Comparison of ENCODE assay signal across 20 cellular contexts in the genomic region with DNA sequence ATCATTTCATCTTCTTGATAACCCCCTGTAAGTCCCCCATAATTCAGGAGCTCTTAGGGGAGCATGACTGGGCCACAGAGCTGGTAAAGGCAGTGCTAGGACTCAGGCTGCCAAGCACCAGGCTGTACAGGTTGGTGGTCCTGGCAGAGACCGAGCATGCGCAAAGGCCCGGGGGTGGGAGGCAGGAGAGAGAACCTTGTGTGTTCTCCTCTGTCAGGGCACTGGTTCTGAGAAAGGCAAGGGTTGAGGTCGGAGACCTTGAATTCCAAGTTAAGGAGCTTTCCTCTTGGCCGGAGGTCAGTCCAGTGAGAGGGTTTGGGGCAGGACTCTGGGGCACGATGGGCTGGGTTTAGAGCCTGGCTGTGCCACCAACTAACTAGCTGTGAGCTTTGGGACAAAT. TPM values are rescaled to one million over a fixed set of nuclear protein-coding genes. Genes with fewer than 3 reads are reported as not detected.
DNase-seq lines count a peak whose midpoint lies in the region; ATAC-seq and TF ChIP-seq lines count a peak whose summit lies in the region.
"Had no signal": no experiment of that assay in that cellular context is flagged by ENCODE, and none has a peak within 500 bp of the region (broad histone marks: within the 10 kb centered on the region; RNA-seq: fewer than 3 reads in every experiment).

No MANE protein-coding gene starts in this region.

- no peak for TF ChIP-seq CTCF in HEK293 (tag by site-specific recombination; IDR thresholded peaks at IDR 0.05)
- no peak for TF ChIP-seq CTCF in chondrocyte (IDR thresholded peaks at IDR 0.05)
- no peak for TF ChIP-seq CTCF in osteoblast (IDR thresholded peaks at IDR 0.05; ENCODE audit: extremely low read depth, low read depth, low read length)
- no peak for TF ChIP-seq CTCF in transverse colon (IDR thresholded peaks at IDR 0.05)

- H3K27me3 ChIP-seq in osteoblast (ENCODE audit: insufficient read depth, low read length) (peaks cover 2% of the 10 kb centered on the region), transverse colon (peaks cover 8% of the 10 kb centered on the region)
- H3K27me3 ChIP-seq: BLaER1 treated with 17β-estradiol and CSF1 and Interleukin-3, amounts not matched to agents 10 nM and 100 nM had no signal

- no peak overlapping the region for H3K4me2 ChIP-seq in osteoblast (ENCODE audit: insufficient read depth, low read length)
- H3K4me2 ChIP-seq: A549 had no signal

- H3K9me3 ChIP-seq in HEK293 (ENCODE audit: control insufficient read depth, insufficient read depth, low read depth, low read length) (no peaks in the 10 kb centered on the region), osteoblast (ENCODE audit: low read depth, low read length) (no peaks in the 10 kb centered on the region), transverse colon (no peaks in the 10 kb centered on the region)
- H3K9me3 ChIP-seq: A549; BLaER1 treated with 17β-estradiol and CSF1 and Interleukin-3, amounts not matched to agents 10 nM and 100 nM; Caco-2 had no signal

- H3K36me3 Mint-ChIP-seq in chondrocyte (ENCODE audit: low read depth) = no peaks in the 10 kb centered on the region
- H3K36me3 Mint-ChIP-seq in T-helper 2 cell treated with Interferon-gamma antibody and Interleukin-4, amounts not matched to agents 5 μg/mL and 100 μg/mL, for 36 hours (ENCODE audit: low read depth) = no peaks in the 10 kb centered on the region
- H3K36me3 Mint-ChIP-seq: CD8-positive, alpha-beta T cell had no signal

- H3K27ac ChIP-seq in HEK293 (ENCODE audit: extremely low read depth, low read depth, low read length) (no peak overlapping the region), osteoblast (ENCODE audit: low read depth, low read length) (no peak overlapping the region), transverse colon (no peak overlapping the region)
- H3K27ac ChIP-seq: 22Rv1; BLaER1 treated with 17β-estradiol and CSF1 and Interleukin-3, amounts not matched to agents 10 nM and 100 nM; C4-2B had no signal

- in situ Hi-C loops in transverse colon (cut with MboI; ENCODE audit: low pct_ligation_motif_present in 1 of 4, low pct_unique_long_range_greater_than_20kb in 1 of 4, low sequenced_read_pairs in 3 of 4) = no loop called here

- WGBS in transverse colon (ENCODE audit: low coverage in 1 of 2), 2 donors = 88% methylated on average over 6 of the region's 6 CpGs; no CpG with 5 or more reads in 1 of the 2 donors

- H3K4me1 Mint-ChIP-seq in chondrocyte (ENCODE audit: low read depth) = no peaks in the 10 kb centered on the region
- H3K4me1 Mint-ChIP-seq in T-helper 2 cell treated with Interferon-gamma antibody and Interleukin-4, amounts not matched to agents 5 μg/mL and 100 μg/mL, for 36 hours (ENCODE audit: low read depth) = no peaks in the 10 kb centered on the region
- H3K4me1 Mint-ChIP-seq: B cell had no signal

- H3K4me3 Mint-ChIP-seq in chondrocyte (ENCODE audit: unreplicated experiment) = no peak overlapping the region
- H3K4me3 Mint-ChIP-seq in T-helper 2 cell treated with Interferon-gamma antibody and Interleukin-4, amounts not matched to agents 5 μg/mL and 100 μg/mL, for 36 hours = no peak overlapping the region
- H3K4me3 Mint-ChIP-seq: B cell; CD4-positive, alpha-beta T cell; CD8-positive, alpha-beta T cell had no signal

- CTCF ChIA-PET in HEK293 (lab: Yijun Ruan, JAX) = interaction anchor here (0.6 to 1.8 kb wide), 5 partner anchors 19 to 147 kb away, joined by 3 to 6 read pairs (median 5); no protein-coding TSS in a partner anchor

- H3K27ac Mint-ChIP-seq in chondrocyte (ENCODE audit: unreplicated experiment) = no peak overlapping the region
- no peak overlapping the region for H3K27ac Mint-ChIP-seq in T-helper 2 cell treated with Interferon-gamma antibody and Interleukin-4, amounts not matched to agents 5 μg/mL and 100 μg/mL, for 36 hours
- H3K27ac Mint-ChIP-seq: B cell; CD4-positive, alpha-beta T cell; CD8-positive, alpha-beta T cell had no signal

- TF ChIP-seq EP300 in transverse colon (IDR thresholded peaks at IDR 0.05; ENCODE audit: low read depth) = no peak

- intact Hi-C loops in transverse colon (cut with DNase I; ENCODE audit: low total_unique reads) = no loop called here
- intact Hi-C loops in cardiac septum (cut with DNase I) = no loop called here

- no peaks in the 10 kb centered on the region for H3K79me2 ChIP-seq in osteoblast (ENCODE audit: insufficient read depth, low read length)

- H3K27me3 Mint-ChIP-seq in chondrocyte (ENCODE audit: low read depth) = no peaks in the 10 kb centered on the region
- H3K27me3 Mint-ChIP-seq in T-helper 2 cell treated with Interferon-gamma antibody and Interleukin-4, amounts not matched to agents 5 μg/mL and 100 μg/mL, for 36 hours (ENCODE audit: low read depth) = peaks cover 3% of the 10 kb centered on the region

- H3K9me3 Mint-ChIP-seq in chondrocyte (ENCODE audit: low read depth) = no peaks in the 10 kb centered on the region
- no peaks in the 10 kb centered on the region for H3K9me3 Mint-ChIP-seq in T-helper 2 cell treated with Interferon-gamma antibody and Interleukin-4, amounts not matched to agents 5 μg/mL and 100 μg/mL, for 36 hours
- H3K9me3 Mint-ChIP-seq: CD4-positive, alpha-beta T cell; CD8-positive, alpha-beta T cell had no signal

- H3K4me1 ChIP-seq in HEK293 (ENCODE audit: control insufficient read depth, insufficient read depth, low read length) = no peaks in the 10 kb centered on the region
- H3K4me1 ChIP-seq in osteoblast (ENCODE audit: insufficient read depth, low read length) = no peaks in the 10 kb centered on the region
- peaks cover 0 to 9% (median 0%) of the 10 kb centered on the region in 4 donors for H3K4me1 ChIP-seq in transverse colon
- H3K4me1 ChIP-seq: BLaER1 treated with 17β-estradiol and CSF1 and Interleukin-3, amounts not matched to agents 10 nM and 100 nM; Caco-2 had no signal

- ATAC-seq in HG02884 (IDR thresholded peaks at IDR 0.05; ENCODE audit: unreplicated experiment) = no peak
- ATAC-seq: A549; CD8-positive, alpha-beta T cell had no signal

- TF ChIP-seq POLR2A in transverse colon (IDR thresholded peaks at IDR 0.05) = no peak

- H3K4me3 ChIP-seq in HEK293 (ENCODE audit: low read depth, low read length) (no peak overlapping the region), osteoblast (ENCODE audit: insufficient read depth, low read length) (no peak overlapping the region), transverse colon (no peak overlapping the region)
- H3K4me3 ChIP-seq: A549; BLaER1 treated with 17β-estradiol and CSF1 and Interleukin-3, amounts not matched to agents 10 nM and 100 nM had no signal

- H3K36me3 ChIP-seq in HEK293 (ENCODE audit: control insufficient read depth in 2 of 2, insufficient read depth in 1 of 2, low read length in 2 of 2) (no peaks in the 10 kb centered on the region), osteoblast (ENCODE audit: insufficient read depth, low read length) (no peaks in the 10 kb centered on the region), transverse colon (no peaks in the 10 kb centered on the region)
- H3K36me3 ChIP-seq: BLaER1 treated with 17β-estradiol and CSF1 and Interleukin-3, amounts not matched to agents 10 nM and 100 nM had no signal

- DNase-seq in chondrocyte (ENCODE audit: low spot score) (peak; percentile 64), islet precursor cell (peak; percentile 23), osteoblast (ENCODE audit: insufficient read length, low spot score, missing footprints) (peak; percentile 49), transverse colon (no peak), cardiac septum (ENCODE audit: low spot score) (no peak)
- no peak for DNase-seq in T-helper 2 cell treated with Interferon-gamma antibody and Interleukin-4, amounts not matched to agents 5 μg/mL and 100 μg/mL, for 36 hours (ENCODE audit: low spot score)
- DNase-seq: AML-193; Caco-2; Calu3; CD4-positive, alpha-beta T cell; CD8-positive, alpha-beta T cell; DMS79 treated with DMSO at 0.1 percent for 48 hours; GF-D8 had no signal

- POLR2A ChIA-PET in HEK293 (lab: Yijun Ruan, JAX) = no interaction called here

- no peak overlapping the region for H2AFZ ChIP-seq in osteoblast (ENCODE audit: low read length)

- H4K20me1 ChIP-seq in osteoblast (ENCODE audit: insufficient read depth, low read length) = no peaks in the 10 kb centered on the region
- H4K20me1 ChIP-seq: BLaER1 treated with 17β-estradiol and CSF1 and Interleukin-3, amounts not matched to agents 10 nM and 100 nM had no signal

TF ChIP-seq in HEK293, 187 proteins besides CTCF, POLR2A, EP300 and RAD21:
- TF ChIP-seq ZNF623 (tag by site-specific recombination; IDR thresholded peaks at IDR 0.05) = peak; percentile 42; the same call in 1 of the 2 replicates
- no peak for TF ChIP-seq ZNF155 (tag by site-specific recombination; IDR thresholded peaks at IDR 0.05)

RNA-seq across cellular contexts. Expression of gene PADI3, which starts 23.2 kb away (rescaled TPM):
- total RNA-seq in chondrocyte = not detected in 3 replicates
- not detected in 2 replicates for total RNA-seq in osteoblast
- not detected for total RNA-seq in transverse colon
- total RNA-seq in cardiac septum = not detected
- total RNA-seq: B cell; Caco-2; CD4-positive, alpha-beta T cell; CD8-positive, alpha-beta T cell had no signal

RNA-seq across cellular contexts. Expression of gene PADI4, which starts 35.9 kb away (rescaled TPM):
- total RNA-seq in chondrocyte (0.60 TPM in 1 of 3 replicates, not detected in the others), osteoblast (not detected in 2 replicates), transverse colon (not detected), cardiac septum (2.7 TPM)
- total RNA-seq: Caco-2, Calu3 had no signal

Comparison
In these comparisons a context has a peak if more than half of its experiments do, and no peak if none do; other contexts are left out.
1. DNase-seq: peak in chondrocyte (single experiment), islet precursor cell (single experiment) and osteoblast (single experiment); none in transverse colon (single experiment), cardiac septum (single experiment) and T-helper 2 cell treated with Interferon-gamma antibody and Interleukin-4, amounts not matched to agents 5 μg/mL and 100 μg/mL, for 36 hours (single experiment).